22 cellular contexts compared by ENCODE assay signal in genomic region chr17:42394838-42395237, GRCh38. TPM values are rescaled to one million over a fixed set of nuclear protein-coding genes. Genes with fewer than 3 reads are reported as not detected.
DNase-seq lines count a peak whose midpoint lies in the region; ATAC-seq and TF ChIP-seq lines count a peak whose summit lies in the region.
"Had no signal": no experiment of that assay in that cellular context is flagged by ENCODE, and none has a peak within 500 bp of the region (broad histone marks: within the 10 kb centered on the region; RNA-seq: fewer than 3 reads in every experiment).

No MANE protein-coding gene starts in this region.

- H3K36me3 ChIP-seq in uterus = no peaks in the 10 kb centered on the region
- H3K36me3 ChIP-seq: BLaER1, HAP-1 had no signal

- peak overlapping the region; percentile 71 for H3K27ac Mint-ChIP-seq in activated naive CD8-positive, alpha-beta T cell
- no peak overlapping the region for H3K27ac Mint-ChIP-seq in activated naive CD8-positive, alpha-beta T cell treated with anti-CD3 and anti-CD28 coated beads, Interleukin-2, amount 50 U/mL, for 24 hours
- peak overlapping the region in 6 of 10 donors; percentile 0 to 68 (median 44) for H3K27ac Mint-ChIP-seq in naive thymus-derived CD8-positive, alpha-beta T cell
- H3K27ac Mint-ChIP-seq: CD8-positive, alpha-beta T cell had no signal

- intact Hi-C loops in uterus (cut with DNase I; ENCODE audit: low total_unique reads) = no loop called here

- peaks cover 14% of the 10 kb centered on the region for H3K4me1 Mint-ChIP-seq in activated naive CD8-positive, alpha-beta T cell (ENCODE audit: low read depth)
- H3K4me1 Mint-ChIP-seq in activated naive CD8-positive, alpha-beta T cell treated with anti-CD3 and anti-CD28 coated beads, Interleukin-2, amount 50 U/mL, for 24 hours = peaks cover 27% of the 10 kb centered on the region
- peaks cover 6 to 14% (median 8%) of the 10 kb centered on the region in 4 donors for H3K4me1 Mint-ChIP-seq in naive thymus-derived CD8-positive, alpha-beta T cell

- H3K27me3 Mint-ChIP-seq in activated naive CD8-positive, alpha-beta T cell = no peaks in the 10 kb centered on the region
- H3K27me3 Mint-ChIP-seq in activated naive CD8-positive, alpha-beta T cell treated with anti-CD3 and anti-CD28 coated beads, Interleukin-2, amount 50 U/mL, for 24 hours = no peaks in the 10 kb centered on the region
- H3K27me3 Mint-ChIP-seq in naive thymus-derived CD8-positive, alpha-beta T cell = no peaks in the 10 kb centered on the region

- DNase-seq in activated naive CD8-positive, alpha-beta T cell treated with anti-CD3 and anti-CD28 coated beads, Interleukin-2, amount 50 U/mL, for 24 hours = no peak
- no peak for DNase-seq in naive thymus-derived CD8-positive, alpha-beta T cell
- no peak for DNase-seq in uterus
- DNase-seq in NCI-H2171 (lab: John Stamatoyannopoulos, UW) = no peak
- DNase-seq: Calu3; CD8-positive, alpha-beta T cell; EL; GM23248; KBM-7; NCI-H187; NCI-H2107; NCI-H226; NCI-H524; NCI-H82; PC-9 had no signal

- ATAC-seq in activated naive CD8-positive, alpha-beta T cell treated with anti-CD3 and anti-CD28 coated beads, Interleukin-2, amount 50 U/mL, for 24 hours = no peak
- peak; percentile 56 for ATAC-seq in esophagus mucosa
- ATAC-seq in naive thymus-derived CD8-positive, alpha-beta T cell = no peak
- ATAC-seq in HG03520 (IDR thresholded peaks at IDR 0.05; ENCODE audit: unreplicated experiment) = no peak
- ATAC-seq: A549; CD8-positive, alpha-beta T cell; GM12878 had no signal

- POLR2A ChIA-PET in naive thymus-derived CD8-positive, alpha-beta T cell (lab: Charles Lee) = interaction anchor here (0.6 to 0.7 kb wide), 2 partner anchors 79 to 82 kb away, joined by 5 read pairs; no protein-coding TSS in a partner anchor

- H3K36me3 Mint-ChIP-seq in activated naive CD8-positive, alpha-beta T cell = no peaks in the 10 kb centered on the region
- H3K36me3 Mint-ChIP-seq in activated naive CD8-positive, alpha-beta T cell treated with anti-CD3 and anti-CD28 coated beads, Interleukin-2, amount 50 U/mL, for 24 hours (ENCODE audit: low read depth) = no peaks in the 10 kb centered on the region
- no peaks in the 10 kb centered on the region for H3K36me3 Mint-ChIP-seq in naive thymus-derived CD8-positive, alpha-beta T cell
- H3K36me3 Mint-ChIP-seq: CD8-positive, alpha-beta T cell had no signal

- no peaks in the 10 kb centered on the region for H3K9me3 Mint-ChIP-seq in activated naive CD8-positive, alpha-beta T cell (ENCODE audit: low read depth)
- H3K9me3 Mint-ChIP-seq in activated naive CD8-positive, alpha-beta T cell treated with anti-CD3 and anti-CD28 coated beads, Interleukin-2, amount 50 U/mL, for 24 hours = no peaks in the 10 kb centered on the region
- H3K9me3 Mint-ChIP-seq in naive thymus-derived CD8-positive, alpha-beta T cell = no peaks in the 10 kb centered on the region
- H3K9me3 Mint-ChIP-seq: CD8-positive, alpha-beta T cell had no signal

- no peak for TF ChIP-seq POLR2A in uterus (IDR thresholded peaks at IDR 0.05)

- no peak for TF ChIP-seq CTCF in uterus (IDR thresholded peaks at IDR 0.05)

- no peak overlapping the region for H3K4me3 ChIP-seq in uterus
- H3K4me3 ChIP-seq: A549, BLaER1, GM12878, GM23248, HAP-1, PC-9 had no signal

- H3K27ac ChIP-seq in uterus = no peak overlapping the region
- H3K27ac ChIP-seq: BLaER1, GM23248, PC-9 had no signal

- no peak overlapping the region for H3K4me3 Mint-ChIP-seq in activated naive CD8-positive, alpha-beta T cell
- H3K4me3 Mint-ChIP-seq in activated naive CD8-positive, alpha-beta T cell treated with anti-CD3 and anti-CD28 coated beads, Interleukin-2, amount 50 U/mL, for 24 hours = no peak overlapping the region
- H3K4me3 Mint-ChIP-seq in naive thymus-derived CD8-positive, alpha-beta T cell = no peak overlapping the region
- H3K4me3 Mint-ChIP-seq: CD8-positive, alpha-beta T cell had no signal

- H3K27me3 ChIP-seq in uterus = no peaks in the 10 kb centered on the region
- H3K27me3 ChIP-seq: BLaER1 had no signal

- H3K9me3 ChIP-seq in uterus = no peaks in the 10 kb centered on the region
- H3K9me3 ChIP-seq: A549, BLaER1, HAP-1 had no signal

- H3K4me1 ChIP-seq in uterus = no peaks in the 10 kb centered on the region
- H3K4me1 ChIP-seq: BLaER1 had no signal

RNA-seq across cellular contexts. Expression of gene STAT3, which starts 6.6 kb away (rescaled TPM):
- total RNA-seq in esophagus mucosa (191 TPM), uterus (100 to 1,000 TPM; 115 to 298 (median 171) TPM)
- total RNA-seq in naive thymus-derived CD8-positive, alpha-beta T cell = 100 to 1,000 TPM; 130 to 135 TPM
- 100 to 1,000 TPM; 129 to 154 (median 153) TPM for polyA plus RNA-seq in naive thymus-derived CD8-positive, alpha-beta T cell

RNA-seq across cellular contexts. Expression of gene CAVIN1, which starts 28.2 kb away (rescaled TPM):
- total RNA-seq in esophagus mucosa (67.0 TPM), uterus (100 to 1,000 TPM; 204 to 520 (median 372) TPM)
- not detected for total RNA-seq in naive thymus-derived CD8-positive, alpha-beta T cell
- under 1 TPM in 1 of 3 donors, not detected in 2; 0.03 TPM for polyA plus RNA-seq in naive thymus-derived CD8-positive, alpha-beta T cell
- total RNA-seq: CD8-positive, alpha-beta T cell had no signal

Comparison
In these comparisons a context has a peak if more than half of its experiments do, and no peak if none do; other contexts are left out.
1. RNA of gene CAVIN1, which starts 28.2 kb away (total RNA-seq): 204 to 520 TPM in uterus and 67.0 TPM in esophagus mucosa (single experiment); not detected in naive thymus-derived CD8-positive, alpha-beta T cell; every median in the first group is over 10 times any median in the second.